Comparison of ENCODE assay signal across 29 cellular contexts in genomic region chr14:61396279-61396678, GRCh38.
A peak's percentile ranks its signal among the peaks of the same experiment; 100 is the strongest.
DNase-seq lines count a peak whose midpoint lies in the region; ATAC-seq, FAIRE-seq and TF ChIP-seq lines count a peak whose summit lies in the region.
"Had no signal": no experiment of that assay in that cellular context is flagged by ENCODE, and none has a peak within 500 bp of the region (broad histone marks: within the 10 kb centered on the region; RNA-seq: fewer than 3 reads in every experiment).

No MANE protein-coding gene starts in this region.

- no peak for TF ChIP-seq CTCF in natural killer cell (IDR thresholded peaks at IDR 0.05)

- H3K9me3 Mint-ChIP-seq in activated T-cell treated with anti-CD3 and anti-CD28 coated beads, Interleukin-2, amount 50 U/mL, for 72 hours = no peaks in the 10 kb centered on the region
- no peaks in the 10 kb centered on the region for H3K9me3 Mint-ChIP-seq in activated naive CD4-positive, alpha-beta T cell treated with anti-CD3 and anti-CD28 coated beads, Interleukin-2, amount 50 U/mL, for 72 hours
- no peaks in the 10 kb centered on the region for H3K9me3 Mint-ChIP-seq in natural killer cell
- H3K9me3 Mint-ChIP-seq: H9, type B pancreatic cell had no signal

- no peaks in the 10 kb centered on the region for H3K4me1 Mint-ChIP-seq in activated T-cell treated with anti-CD3 and anti-CD28 coated beads, Interleukin-2, amount 50 U/mL, for 72 hours (ENCODE audit: low read depth)
- peaks cover 53 to 88% of the 10 kb centered on the region in 2 donors for H3K4me1 Mint-ChIP-seq in natural killer cell
- H3K4me1 Mint-ChIP-seq: H9 had no signal

- ATAC-seq in activated T-cell treated with anti-CD3 and anti-CD28 coated beads, Interleukin-2, amount 50 U/mL, for 72 hours (replicated peaks in 1 of 2) = peak in 1 of 2 donors; percentile 10
- no peak for ATAC-seq in activated naive CD4-positive, alpha-beta T cell treated with anti-CD3 and anti-CD28 coated beads, Interleukin-2, amount 50 U/mL, for 72 hours
- peak; percentile 10 to 25 (median 22) for ATAC-seq in natural killer cell
- no peak for ATAC-seq in GM18867 (IDR thresholded peaks at IDR 0.05; ENCODE audit: unreplicated experiment)
- ATAC-seq: heart right ventricle had no signal

- no peaks in the 10 kb centered on the region for H3K27me3 Mint-ChIP-seq in activated T-cell treated with anti-CD3 and anti-CD28 coated beads, Interleukin-2, amount 50 U/mL, for 72 hours (ENCODE audit: low read depth)
- no peaks in the 10 kb centered on the region for H3K27me3 Mint-ChIP-seq in natural killer cell (ENCODE audit: low read depth in 2 of 2)
- H3K27me3 Mint-ChIP-seq: type B pancreatic cell had no signal

- H3K4me3 Mint-ChIP-seq in activated T-cell treated with anti-CD3 and anti-CD28 coated beads, Interleukin-2, amount 50 U/mL, for 72 hours = peak overlapping the region; percentile 5 to 62
- peak overlapping the region; percentile 68 for H3K4me3 Mint-ChIP-seq in natural killer cell
- H3K4me3 Mint-ChIP-seq: H9, type B pancreatic cell had no signal

- FAIRE-seq in GM12891 (lab: Jason Lieb, UNC) = peak; percentile 45
- FAIRE-seq: frontal cortex, G401.6, kidney had no signal

- H3K27ac Mint-ChIP-seq in activated T-cell treated with anti-CD3 and anti-CD28 coated beads, Interleukin-2, amount 50 U/mL, for 72 hours = peak overlapping the region; percentile 81
- H3K27ac Mint-ChIP-seq in activated naive CD4-positive, alpha-beta T cell treated with anti-CD3 and anti-CD28 coated beads, Interleukin-2, amount 50 U/mL, for 72 hours = peak overlapping the region; percentile 57 to 61
- no peak overlapping the region for H3K27ac Mint-ChIP-seq in natural killer cell
- H3K27ac Mint-ChIP-seq: type B pancreatic cell had no signal

- intact Hi-C loops in natural killer cell (cut with micrococcal nuclease) (no loop called here), posterior cingulate gyrus (cut with DNase I) (no loop called here)

- no peak for TF ChIP-seq POLR2A in GM12891 (IDR thresholded peaks at IDR 0.05; ENCODE audit: low read depth, low read length)

- peaks cover 12 to 37% of the 10 kb centered on the region in 2 donors for H3K36me3 Mint-ChIP-seq in activated T-cell treated with anti-CD3 and anti-CD28 coated beads, Interleukin-2, amount 50 U/mL, for 72 hours (ENCODE audit: insufficient read depth in 2 of 2)
- peaks cover 28 to 43% of the 10 kb centered on the region in 2 donors for H3K36me3 Mint-ChIP-seq in activated naive CD4-positive, alpha-beta T cell treated with anti-CD3 and anti-CD28 coated beads, Interleukin-2, amount 50 U/mL, for 72 hours
- peaks cover 20% of the 10 kb centered on the region for H3K36me3 Mint-ChIP-seq in natural killer cell

- no peak for DNase-seq in activated T-cell treated with anti-CD3 and anti-CD28 coated beads, Interleukin-2, amount 50 U/mL, for 72 hours
- DNase-seq in activated T-cell treated with anti-CD3 and anti-CD28 coated beads for 4 hours = no peak
- DNase-seq in GM12891 (ENCODE audit: insufficient read length, low spot score) = no peak
- DNase-seq in activated naive CD4-positive, alpha-beta T cell treated with anti-CD3 and anti-CD28 coated beads, Interleukin-2, amount 50 U/mL, for 72 hours (ENCODE audit: low spot score in 2 of 2) = no peak
- DNase-seq in natural killer cell = no peak
- no peak for DNase-seq in NCI-H128 (lab: John Stamatoyannopoulos, UW; ENCODE audit: unreplicated experiment)
- no peak for DNase-seq in posterior cingulate gyrus
- DNase-seq: activated CD4-positive, alpha-beta T cell treated with anti-CD3 and anti-CD28 coated beads, Interleukin-2, amount 50 U/mL, for 1 hour; adrenal gland; Caco-2; central memory CD4-positive, alpha-beta T cell; dermis blood vessel endothelial cell; DMS53; H9; heart right ventricle; kidney; NCI-H1048; NCI-H1694; NCI-H748 treated with DMSO at 0.1 percent for 48 hours; nucleus accumbens; Peyer's patch; SHP77 treated with DMSO at 0.1 percent for 48 hours; stimulated activated CD4-positive, alpha-beta T cell treated with anti-CD3 and anti-CD28 coated beads, Interleukin-4, amount 100 ng/mL, for 1 hour; substantia nigra; WERI-Rb-1 had no signal

TF ChIP-seq in GM12891, 5 proteins besides CTCF, POLR2A, EP300 and RAD21:
- TF ChIP-seq POU2F2 (IDR thresholded peaks at IDR 0.05; ENCODE audit: low read depth, low read length) (no peak), TAF1 (IDR thresholded peaks at IDR 0.05; ENCODE audit: low read depth, low read length) (no peak), PAX5 (IDR thresholded peaks at IDR 0.05; ENCODE audit: insufficient read depth, low read length, severe bottlenecking) (no peak), SPI1 (IDR thresholded peaks at IDR 0.05; ENCODE audit: low read depth, low read length) (no peak), POLR2AphosphoS5 (IDR thresholded peaks at IDR 0.05; ENCODE audit: low read depth, low read length) (no peak)
TF ChIP-seq in GM12891: peak in this region for 0.

Comparison
In these comparisons a context has a peak if more than half of its experiments do, and no peak if none do; other contexts are left out.
1. ATAC-seq: peak in natural killer cell (3 of 3); none in activated naive CD4-positive, alpha-beta T cell treated with anti-CD3 and anti-CD28 coated beads, Interleukin-2, amount 50 U/mL, for 72 hours (0 of 2) and GM18867 (single experiment).
2. H3K27ac Mint-ChIP-seq: peak in activated T-cell treated with anti-CD3 and anti-CD28 coated beads, Interleukin-2, amount 50 U/mL, for 72 hours (single experiment) and activated naive CD4-positive, alpha-beta T cell treated with anti-CD3 and anti-CD28 coated beads, Interleukin-2, amount 50 U/mL, for 72 hours (2 of 2); none in natural killer cell (0 of 2).